In genomic region chr2:72887032-72887835, GRCh38 we compare ENCODE assay signal across 8 cellular contexts. TPM values are rescaled to one million over a fixed set of nuclear protein-coding genes. Genes with fewer than 3 reads are reported as not detected.
DNase-seq lines count a peak whose midpoint lies in the region; ATAC-seq and TF ChIP-seq lines count a peak whose summit lies in the region.

Gene SPR, plus strand, starts transcription at chr2:72887408. Its CDS starts 25 bp downstream, at chr2:72887433.

- H3K27me3 ChIP-seq in IMR-90 (ENCODE audit: control insufficient read depth, insufficient read depth, low read length) (no peaks in the 10 kb centered on the region), SJSA1 (replicated peaks) (no peaks in the 10 kb centered on the region), transverse colon (peaks cover 16% of the 10 kb centered on the region)

- no peaks in the 10 kb centered on the region for H3K36me3 Mint-ChIP-seq in activated naive CD4-positive, alpha-beta T cell treated with anti-CD3 and anti-CD28 coated beads, Interleukin-2, amount 50 U/mL, for 24 hours

- no peak within 1 kb of the TSS for H3K18ac ChIP-seq in IMR-90 (ENCODE audit: low read depth, low read length)

- no peak within 1 kb of the TSS for H2AK5ac ChIP-seq in IMR-90 (ENCODE audit: low read depth, low read length)

- H3K9me1 ChIP-seq in IMR-90 (ENCODE audit: insufficient read depth, low read length), result peaks cover 5% of the 10 kb centered on the region; the same call in 1 of the 2 replicates

- POLR2A ChIA-PET in IMR-90 (lab: Charles Lee; ENCODE audit: unreplicated experiment), result no interaction called here

- TF ChIP-seq POLR2A in IMR-90 (IDR thresholded peaks at IDR 0.05; ENCODE audit: low read depth, low read length) (no peak), transverse colon (IDR thresholded peaks at IDR 0.05) (no peak)

- BruUV-seq in IMR-90 (replicated peaks; lab: Mats Ljungman, UMichigan), result no TSS peak

- H3K14ac ChIP-seq in IMR-90 (replicated peaks; ENCODE audit: low read depth, low read length), result peak within 1 kb of the TSS; percentile 65; the same call in 1 of the 2 replicates

- no peak for TF ChIP-seq RAD21 in IMR-90 (IDR thresholded peaks at IDR 0.05; ENCODE audit: low read length)

- H2AFZ ChIP-seq in IMR-90 (replicated peaks; ENCODE audit: low read length, poor library complexity), result peak within 1 kb of the TSS; percentile 96

- H2BK5ac ChIP-seq in IMR-90 (ENCODE audit: low read depth, low read length, poor library complexity, severe bottlenecking), result no peak within 1 kb of the TSS

- peak within 1 kb of the TSS; percentile 56 to 75; a peak in 2 of 4 replicates for H4K8ac ChIP-seq in IMR-90 (ENCODE audit: low read depth in 2 of 2, low read length in 2 of 2)

- intact Hi-C loops in IMR-90 (cut with micrococcal nuclease), result loop anchor here (1.0 kb wide), 1 partner anchor 116 kb away; no protein-coding TSS in a partner anchor
- intact Hi-C loops in transverse colon (cut with DNase I; ENCODE audit: low total_unique reads), result no loop called here

- DNase-seq in EH (ENCODE audit: low read depth) (peak; percentile 77), IMR-90 (peak; percentile 40), SJSA1 (ENCODE audit: low read depth in 1 of 2, low spot score in 2 of 2) (peak; percentile 77 to 78), glomerular endothelial cell (ENCODE audit: extremely low read depth, low read depth, low spot score) (no peak), nucleus accumbens (lab: John Stamatoyannopoulos, UW) (peak in 48 of 56 donors; percentile 27 to 85 (median 57)), transverse colon (peak; percentile 85)

- ATAC-seq in GM21576 (IDR thresholded peaks at IDR 0.05; ENCODE audit: unreplicated experiment) (peak; percentile 87), IMR-90 (ENCODE audit: low read depth) (peak; percentile 94)

- no peaks in the 10 kb centered on the region; the same call in 1 of the 2 replicates for H3K36me3 ChIP-seq in IMR-90 (ENCODE audit: control insufficient read depth, insufficient read depth, low read length)
- H3K36me3 ChIP-seq in SJSA1, result peaks cover 5% of the 10 kb centered on the region
- H3K36me3 ChIP-seq in transverse colon, result peaks cover 0 to 9% (median 2%) of the 10 kb centered on the region in 4 donors

- no peak within 1 kb of the TSS for H2BK15ac ChIP-seq in IMR-90 (ENCODE audit: low read depth, low read length)

- peak within 1 kb of the TSS; percentile 65; the same call in 1 of the 2 replicates for H3K9ac ChIP-seq in IMR-90 (ENCODE audit: low read depth, low read length)

- TF ChIP-seq CTCF in IMR-90 (conservative IDR thresholded peaks at IDR 0.05; ENCODE audit: low read depth, low read length) (no peak), transverse colon (IDR thresholded peaks at IDR 0.05) (peak in 2 of 5 experiments; percentile 3 to 8)

- H3K79me1 ChIP-seq in IMR-90 (ENCODE audit: low read depth in 1 of 2, low read length in 2 of 2), result peaks cover 2 to 5% of the 10 kb centered on the region in 2 experiments; a peak in 1 of 4 replicates

- no peak within 1 kb of the TSS for H2BK20ac ChIP-seq in IMR-90 (ENCODE audit: low read depth, low read length)

- no peak within 1 kb of the TSS for H4K5ac ChIP-seq in IMR-90 (ENCODE audit: low read depth, low read length)

- no peak within 1 kb of the TSS for H3K56ac ChIP-seq in IMR-90 (ENCODE audit: extremely low read depth, insufficient read depth, low read length)

- dilution Hi-C loops in IMR-90 (cut with HindIII; ENCODE audit: low sequenced_read_pairs, unreplicated experiment), result no loop called here

- no peak for TF ChIP-seq EP300 in transverse colon (IDR thresholded peaks at IDR 0.05; ENCODE audit: low read depth)

- H3K4me1 Mint-ChIP-seq in activated naive CD4-positive, alpha-beta T cell treated with anti-CD3 and anti-CD28 coated beads, Interleukin-2, amount 50 U/mL, for 24 hours, result peaks cover 4% of the 10 kb centered on the region

- peaks cover 12% of the 10 kb centered on the region for H4K20me1 ChIP-seq in IMR-90 (ENCODE audit: insufficient read depth, low read length)

- CTCF ChIA-PET in IMR-90 (lab: Yijun Ruan, JAX), result interaction anchor here (0.8 to 1.5 kb wide), 7 partner anchors 11 to 290 kb away, joined by 3 to 9 read pairs (median 5); no protein-coding TSS in a partner anchor

- no peak within 1 kb of the TSS for H2BK120ac ChIP-seq in IMR-90 (ENCODE audit: low read depth, low read length)

- peak within 1 kb of the TSS; percentile 97 for H3K4me2 ChIP-seq in IMR-90 (ENCODE audit: low read depth, low read length)

- in situ Hi-C loops in IMR-90 (cut with MboI; ENCODE audit: low sequenced_read_pairs) (loop anchor here (25.0 kb wide), 1 partner anchor 1350 kb away; no protein-coding TSS in a partner anchor), transverse colon (cut with MboI; ENCODE audit: low pct_ligation_motif_present in 1 of 4, low pct_unique_long_range_greater_than_20kb in 1 of 4, low sequenced_read_pairs in 3 of 4) (loop anchor here in 2 of 4 donors (25.0 kb wide), 2 partner anchors 275 to 300 kb away; no protein-coding TSS in a partner anchor)

- peaks cover 55% of the 10 kb centered on the region for H3K27me3 Mint-ChIP-seq in activated naive CD4-positive, alpha-beta T cell treated with anti-CD3 and anti-CD28 coated beads, Interleukin-2, amount 50 U/mL, for 24 hours

- no peak within 1 kb of the TSS for H3K27ac Mint-ChIP-seq in activated naive CD4-positive, alpha-beta T cell treated with anti-CD3 and anti-CD28 coated beads, Interleukin-2, amount 50 U/mL, for 24 hours

- H3K4me3 Mint-ChIP-seq in activated naive CD4-positive, alpha-beta T cell treated with anti-CD3 and anti-CD28 coated beads, Interleukin-2, amount 50 U/mL, for 24 hours, result peak within 1 kb of the TSS; percentile 80

- H4K91ac ChIP-seq in IMR-90 (ENCODE audit: insufficient read depth, low read depth, low read length), result no peak within 1 kb of the TSS

- no peaks in the 10 kb centered on the region for H3K9me3 ChIP-seq in IMR-90 (ENCODE audit: control insufficient read depth, insufficient read depth, low read length)
- no peaks in the 10 kb centered on the region for H3K9me3 ChIP-seq in SJSA1 (replicated peaks)
- no peaks in the 10 kb centered on the region for H3K9me3 ChIP-seq in transverse colon

- peak within 1 kb of the TSS; percentile 84 for H3K23ac ChIP-seq in IMR-90 (ENCODE audit: low read depth, low read length)

- peak within 1 kb of the TSS; percentile 79 for H2AK9ac ChIP-seq in IMR-90 (replicated peaks; ENCODE audit: low read depth, low read length, poor library complexity)

- no peaks in the 10 kb centered on the region for H3K9me3 Mint-ChIP-seq in activated naive CD4-positive, alpha-beta T cell treated with anti-CD3 and anti-CD28 coated beads, Interleukin-2, amount 50 U/mL, for 24 hours

- H3K4ac ChIP-seq in IMR-90 (ENCODE audit: low read depth, low read length), result peak within 1 kb of the TSS; percentile 69

- H3K4me3 ChIP-seq in IMR-90 (ENCODE audit: insufficient read depth, low read depth, low read length) (peak within 1 kb of the TSS; percentile 62), SJSA1 (peak within 1 kb of the TSS; percentile 61), transverse colon (peak within 1 kb of the TSS; percentile 68 to 95 (median 72))

- WGBS in IMR-90 (ENCODE audit: extremely low coverage in 2 of 2, insufficient read length in 1 of 2), 2 experiments, result 0% methylated on average over 17 of the region's 81 CpGs; no CpG with 5 or more reads in 1 of the 2 experiments
- 2% methylated on average over 30 of the region's 81 CpGs; no CpG with 5 or more reads in 1 of the 2 donors for WGBS in transverse colon (ENCODE audit: low coverage in 1 of 2), 2 donors

- H3K27ac ChIP-seq in IMR-90 (ENCODE audit: insufficient read depth, low read length), result peak within 1 kb of the TSS; percentile 34; the same call in 1 of the 2 replicates
- peak within 1 kb of the TSS; percentile 49 for H3K27ac ChIP-seq in SJSA1
- peak within 1 kb of the TSS; percentile 91 to 95 (median 92) for H3K27ac ChIP-seq in transverse colon

- peaks cover 3% of the 10 kb centered on the region; the same call in 1 of the 2 replicates for H3K4me1 ChIP-seq in IMR-90 (ENCODE audit: control insufficient read depth, insufficient read depth, low read length)
- H3K4me1 ChIP-seq in SJSA1 (replicated peaks), result peaks cover 17% of the 10 kb centered on the region
- peaks cover 5 to 43% (median 27%) of the 10 kb centered on the region in 4 donors for H3K4me1 ChIP-seq in transverse colon

TF ChIP-seq in IMR-90, 13 proteins besides CTCF, POLR2A, EP300 and RAD21:
- peak; percentile 50; the same call in 1 of the 2 replicates for TF ChIP-seq MXI1 (IDR thresholded peaks at IDR 0.05; ENCODE audit: borderline replicate concordance, low read depth, low read length)
- no peak for TF ChIP-seq ELK1 (IDR thresholded peaks at IDR 0.05; ENCODE audit: borderline replicate concordance, low read depth, low read length)
TF ChIP-seq in IMR-90: peak in this region for 1.

RNA-seq across cellular contexts. Expression of gene SPR, which starts in this region (rescaled TPM):
- 15.8 and 17.4 TPM in 2 replicates for total RNA-seq in IMR-90 (2012; rRNA removed)
- polyA plus RNA-seq in IMR-90 (2012; rRNA removed), result 14.3 and 14.9 TPM in 2 replicates
- 17.3 and 23.3 TPM in 2 replicates for polyA plus RNA-seq in IMR-90 (2012; cell fraction: cytosol; rRNA removed)
- polyA plus RNA-seq in IMR-90 (2012; cell fraction: nucleus; rRNA removed; ENCODE audit: low replicate concordance), result 4.1 and 5.8 TPM in 2 replicates
- total RNA-seq in SJSA1 (2014; rRNA removed; shearing (Covaris generic)), result 35.8 and 50.7 TPM in 2 replicates
- total RNA-seq in glomerular endothelial cell, result 31.6 and 44.1 TPM in 2 replicates
- 100 to 1,000 TPM in 1 of 4 donors, 10 to 100 TPM in 3; 83.8 to 431 (median 98.0) TPM for total RNA-seq in transverse colon

Comparison
In these comparisons a context has a peak if more than half of its experiments do, and no peak if none do; other contexts are left out.
1. H3K27ac ChIP-seq: peak in every context shown above with its lines; median percentile 92 in transverse colon; 49 in SJSA1; 34 in IMR-90.